ENCODE assay signal across 1 cellular context in the genomic region with DNA sequence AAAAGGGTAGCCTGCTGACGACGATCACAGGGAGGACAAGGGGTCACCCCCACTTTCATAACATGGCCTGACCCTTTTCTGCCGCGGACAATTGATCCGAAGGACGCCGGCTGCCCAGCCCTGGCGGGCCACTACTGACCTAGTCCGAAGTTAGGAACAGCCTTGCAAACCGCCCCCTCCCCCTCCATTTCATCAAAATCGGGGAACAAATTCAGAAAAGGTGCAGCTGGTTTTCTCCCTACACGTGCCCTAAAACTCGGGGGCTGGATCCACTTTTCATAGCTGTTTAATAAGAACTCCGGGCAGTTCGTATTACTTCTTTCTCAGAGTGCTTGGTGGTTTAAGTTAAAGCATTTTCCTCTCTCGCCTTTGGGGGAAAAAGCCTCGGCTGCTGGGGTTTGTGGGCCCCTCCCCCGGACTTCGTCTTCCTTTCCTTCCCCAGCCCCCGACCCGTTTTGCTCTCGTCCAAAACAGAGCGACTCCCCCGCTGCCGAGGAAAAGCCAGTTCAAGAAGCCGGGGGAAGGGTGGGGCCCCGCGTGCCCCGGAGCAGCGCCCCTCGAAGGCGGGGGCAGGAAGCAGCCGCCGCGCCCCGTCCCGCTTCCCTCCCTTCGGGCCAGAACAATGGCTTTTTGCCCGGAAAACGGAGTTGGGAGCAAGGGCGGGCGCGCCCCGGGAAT.
TF ChIP-seq lines count a peak whose summit lies in the region.

No MANE protein-coding gene starts in this region.

TF ChIP-seq in K562, 482 proteins besides CTCF, POLR2A, EP300 and RAD21 (continued from another document and continues in another):
- TF ChIP-seq, protein P1, sequence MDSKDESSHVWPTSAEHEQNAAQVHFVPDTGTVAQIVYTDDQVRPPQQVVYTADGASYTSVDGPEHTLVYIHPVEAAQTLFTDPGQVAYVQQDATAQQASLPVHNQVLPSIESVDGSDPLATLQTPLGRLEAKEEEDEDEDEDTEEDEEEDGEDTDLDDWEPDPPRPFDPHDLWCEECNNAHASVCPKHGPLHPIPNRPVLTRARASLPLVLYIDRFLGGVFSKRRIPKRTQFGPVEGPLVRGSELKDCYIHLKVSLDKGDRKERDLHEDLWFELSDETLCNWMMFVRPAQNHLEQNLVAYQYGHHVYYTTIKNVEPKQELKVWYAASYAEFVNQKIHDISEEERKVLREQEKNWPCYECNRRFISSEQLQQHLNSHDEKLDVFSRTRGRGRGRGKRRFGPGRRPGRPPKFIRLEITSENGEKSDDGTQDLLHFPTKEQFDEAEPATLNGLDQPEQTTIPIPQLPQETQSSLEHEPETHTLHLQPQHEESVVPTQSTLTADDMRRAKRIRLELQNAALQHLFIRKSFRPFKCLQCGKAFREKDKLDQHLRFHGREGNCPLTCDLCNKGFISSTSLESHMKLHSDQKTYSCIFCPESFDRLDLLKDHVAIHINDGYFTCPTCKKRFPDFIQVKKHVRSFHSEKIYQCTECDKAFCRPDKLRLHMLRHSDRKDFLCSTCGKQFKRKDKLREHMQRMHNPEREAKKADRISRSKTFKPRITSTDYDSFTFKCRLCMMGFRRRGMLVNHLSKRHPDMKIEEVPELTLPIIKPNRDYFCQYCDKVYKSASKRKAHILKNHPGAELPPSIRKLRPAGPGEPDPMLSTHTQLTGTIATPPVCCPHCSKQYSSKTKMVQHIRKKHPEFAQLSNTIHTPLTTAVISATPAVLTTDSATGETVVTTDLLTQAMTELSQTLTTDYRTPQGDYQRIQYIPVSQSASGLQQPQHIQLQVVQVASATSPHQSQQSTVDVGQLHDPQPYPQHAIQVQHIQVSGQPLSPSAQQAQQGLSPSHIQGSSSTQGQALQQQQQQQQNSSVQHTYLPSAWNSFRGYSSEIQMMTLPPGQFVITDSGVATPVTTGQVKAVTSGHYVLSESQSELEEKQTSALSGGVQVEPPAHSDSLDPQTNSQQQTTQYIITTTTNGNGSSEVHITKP (IDR thresholded peaks at IDR 0.05; ENCODE audit: partially characterized antibody): peak; percentile 61
- TF ChIP-seq NFIC (IDR thresholded peaks at IDR 0.05) (peak; percentile 78), GTF2E2 (tag; IDR thresholded peaks at IDR 0.05) (peak; percentile 69; the same call in 1 of the 2 replicates), SMARCE1 (IDR thresholded peaks at IDR 0.05) (0 out of 2 replicates have a peak, but pooled peaks have one; percentile 54), RBFOX2 (IDR thresholded peaks at IDR 0.05; ENCODE audit: low read depth, low read length) (peak; percentile 83), CHD2 (IDR thresholded peaks at IDR 0.05; ENCODE audit: low read depth, low read length) (peak; percentile 44; the same call in 1 of the 2 replicates), PHB2 (IDR thresholded peaks at IDR 0.05; ENCODE audit: low read depth) (no peak), KLF16 (IDR thresholded peaks at IDR 0.05) (0 out of 2 replicates have a peak, but pooled peaks have one; percentile 41), NELFE (IDR thresholded peaks at IDR 0.05; ENCODE audit: insufficient read depth, insufficient read length) (no peak), L3MBTL2 (IDR thresholded peaks at IDR 0.05) (peak; percentile 79), CXXC5 (CRISPR knock-in tag; IDR thresholded peaks at IDR 0.05) (peak; percentile 59), ETS2 (tag; IDR thresholded peaks at IDR 0.05; ENCODE audit: borderline replicate concordance, poor library complexity, severe bottlenecking) (no peak), SOX6 (IDR thresholded peaks at IDR 0.05) (peak; percentile 88), MTA3 (IDR thresholded peaks at IDR 0.05; ENCODE audit: borderline replicate concordance) (peak; percentile 67), RCOR1 (IDR thresholded peaks at IDR 0.05; ENCODE audit: borderline replicate concordance in 1 of 2, low read depth in 2 of 2, low read length in 2 of 2) (peak in 1 of 2 experiments; percentile 56; a peak in 1 of 4 replicates), MBD2 (IDR thresholded peaks at IDR 0.05; ENCODE audit: borderline replicate concordance, low read depth) (peak; percentile 16; the same call in 1 of the 2 replicates), ZNF717 (CRISPR knock-in tag; IDR thresholded peaks at IDR 0.05) (no peak), RNF2 (IDR thresholded peaks at IDR 0.05) (peak; percentile 26; the same call in 1 of the 2 replicates), FOXA3 (CRISPR knock-in tag; conservative IDR thresholded peaks at IDR 0.05 in 1 of 2, IDR thresholded peaks at IDR 0.05 in 1 of 2) (no peak), SIN3A (IDR thresholded peaks at IDR 0.05; ENCODE audit: borderline replicate concordance in 2 of 2, control insufficient read depth in 1 of 2, low read depth in 2 of 2, low read length in 2 of 2) (peak in 1 of 2 experiments; percentile 47; a peak in 1 of 4 replicates), GABPB1 (CRISPR knock-in tag; IDR thresholded peaks at IDR 0.05) (0 out of 2 replicates have a peak, but pooled peaks have one; percentile 48), RBM25 (IDR thresholded peaks at IDR 0.05; ENCODE audit: low read depth, low read length, severe bottlenecking) (no peak), ZNF175 (CRISPR knock-in tag; IDR thresholded peaks at IDR 0.05; ENCODE audit: low read depth) (0 out of 2 replicates have a peak, but pooled peaks have one; percentile 51), CBX1 (IDR thresholded peaks at IDR 0.05; ENCODE audit: low read depth) (peak; percentile 79; the same call in 1 of the 2 replicates), JUND (IDR thresholded peaks at IDR 0.05; ENCODE audit: borderline replicate concordance, low read depth, low read length) (0 out of 2 replicates have a peak, but pooled peaks have one; percentile 35), JUND (tag; IDR thresholded peaks at IDR 0.05; ENCODE audit: borderline replicate concordance, low read depth, low read length) (no peak), ADNP (tag; IDR thresholded peaks at IDR 0.05) (no peak), MYC (IDR thresholded peaks at IDR 0.05; ENCODE audit: low read depth, low read length) (peak; percentile 80), MYC (CRISPR knock-in tag; IDR thresholded peaks at IDR 0.05; ENCODE audit: borderline replicate concordance, low read depth) (0 out of 2 replicates have a peak, but pooled peaks have one; percentile 70), SP1 (CRISPR knock-in tag; IDR thresholded peaks at IDR 0.05) (peak; percentile 68), HMGN3 (IDR thresholded peaks at IDR 0.05; ENCODE audit: borderline replicate concordance, extremely low read depth, insufficient read length, low read depth, low read length) (peak; percentile 28), MCM5 (IDR thresholded peaks at IDR 0.05; ENCODE audit: low read depth) (no peak), NFRKB (IDR thresholded peaks at IDR 0.05; ENCODE audit: low read depth) (peak; percentile 67), RB1 (IDR thresholded peaks at IDR 0.05; ENCODE audit: low read depth) (peak; percentile 80), POLR2G (IDR thresholded peaks at IDR 0.05; ENCODE audit: low read depth, low read length) (peak; percentile 84), ZFX (CRISPR knock-in tag; IDR thresholded peaks at IDR 0.05) (peak; percentile 64), YY1 (IDR thresholded peaks at IDR 0.05; ENCODE audit: borderline replicate concordance in 1 of 3, control insufficient read depth in 1 of 3, extremely low read depth in 1 of 3, insufficient read depth in 3 of 3, insufficient read length in 1 of 3, insufficient replicate concordance in 2 of 3, low read depth in 1 of 3, low read length in 2 of 3) (peak in 2 of 3 experiments; percentile 44 to 58), EGR1 (conservative IDR thresholded peaks at IDR 0.05) (peak; percentile 85), HCFC1 (IDR thresholded peaks at IDR 0.05; ENCODE audit: low read depth, low read length) (peak; percentile 34; the same call in 1 of the 2 replicates), RBM22 (IDR thresholded peaks at IDR 0.05; ENCODE audit: low read depth, low read length, poor library complexity, severe bottlenecking) (peak; percentile 66), PURB (CRISPR knock-in tag; IDR thresholded peaks at IDR 0.05; ENCODE audit: low read depth) (no peak), HSF4 (CRISPR knock-in tag; IDR thresholded peaks at IDR 0.05; ENCODE audit: borderline replicate concordance) (no peak), ZNF785 (CRISPR knock-in tag; IDR thresholded peaks at IDR 0.05) (no peak), PHTF2 (CRISPR knock-in tag; IDR thresholded peaks at IDR 0.05) (no peak), NR1H2 (CRISPR knock-in tag; IDR thresholded peaks at IDR 0.05) (0 out of 2 replicates have a peak, but pooled peaks have one; percentile 36), SIRT6 (IDR thresholded peaks at IDR 0.05; ENCODE audit: low read depth, low read length) (no peak), SREBF2 (CRISPR knock-in tag; IDR thresholded peaks at IDR 0.05) (no peak), KLF1 (tag; IDR thresholded peaks at IDR 0.05) (0 out of 2 replicates have a peak, but pooled peaks have one; percentile 40), ZFP1 (CRISPR knock-in tag; IDR thresholded peaks at IDR 0.05) (no peak), CBX2 (IDR thresholded peaks at IDR 0.05; ENCODE audit: insufficient read depth, low read length, poor library complexity, severe bottlenecking) (no peak), MTA1 (IDR thresholded peaks at IDR 0.05; ENCODE audit: borderline replicate concordance) (peak; percentile 77; the same call in 1 of the 2 replicates), ATF1 (CRISPR knock-in tag; IDR thresholded peaks at IDR 0.05) (no peak), ATF1 (tag; IDR thresholded peaks at IDR 0.05) (peak; percentile 28)
- TF ChIP-seq, protein P2, sequence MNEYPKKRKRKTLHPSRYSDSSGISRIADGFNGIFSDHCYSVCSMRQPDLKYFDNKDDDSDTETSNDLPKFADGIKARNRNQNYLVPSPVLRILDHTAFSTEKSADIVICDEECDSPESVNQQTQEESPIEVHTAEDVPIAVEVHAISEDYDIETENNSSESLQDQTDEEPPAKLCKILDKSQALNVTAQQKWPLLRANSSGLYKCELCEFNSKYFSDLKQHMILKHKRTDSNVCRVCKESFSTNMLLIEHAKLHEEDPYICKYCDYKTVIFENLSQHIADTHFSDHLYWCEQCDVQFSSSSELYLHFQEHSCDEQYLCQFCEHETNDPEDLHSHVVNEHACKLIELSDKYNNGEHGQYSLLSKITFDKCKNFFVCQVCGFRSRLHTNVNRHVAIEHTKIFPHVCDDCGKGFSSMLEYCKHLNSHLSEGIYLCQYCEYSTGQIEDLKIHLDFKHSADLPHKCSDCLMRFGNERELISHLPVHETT (CRISPR knock-in tag; conservative IDR thresholded peaks at IDR 0.05 in 1 of 2, IDR thresholded peaks at IDR 0.05 in 1 of 2): peak in 1 of 2 experiments; percentile 67; a peak in 1 of 4 replicates
- TF ChIP-seq, protein P3, sequence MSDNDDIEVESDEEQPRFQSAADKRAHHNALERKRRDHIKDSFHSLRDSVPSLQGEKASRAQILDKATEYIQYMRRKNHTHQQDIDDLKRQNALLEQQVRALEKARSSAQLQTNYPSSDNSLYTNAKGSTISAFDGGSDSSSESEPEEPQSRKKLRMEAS (CRISPR knock-in tag; IDR thresholded peaks at IDR 0.05): peak; percentile 80
- TF ChIP-seq, protein P4, sequence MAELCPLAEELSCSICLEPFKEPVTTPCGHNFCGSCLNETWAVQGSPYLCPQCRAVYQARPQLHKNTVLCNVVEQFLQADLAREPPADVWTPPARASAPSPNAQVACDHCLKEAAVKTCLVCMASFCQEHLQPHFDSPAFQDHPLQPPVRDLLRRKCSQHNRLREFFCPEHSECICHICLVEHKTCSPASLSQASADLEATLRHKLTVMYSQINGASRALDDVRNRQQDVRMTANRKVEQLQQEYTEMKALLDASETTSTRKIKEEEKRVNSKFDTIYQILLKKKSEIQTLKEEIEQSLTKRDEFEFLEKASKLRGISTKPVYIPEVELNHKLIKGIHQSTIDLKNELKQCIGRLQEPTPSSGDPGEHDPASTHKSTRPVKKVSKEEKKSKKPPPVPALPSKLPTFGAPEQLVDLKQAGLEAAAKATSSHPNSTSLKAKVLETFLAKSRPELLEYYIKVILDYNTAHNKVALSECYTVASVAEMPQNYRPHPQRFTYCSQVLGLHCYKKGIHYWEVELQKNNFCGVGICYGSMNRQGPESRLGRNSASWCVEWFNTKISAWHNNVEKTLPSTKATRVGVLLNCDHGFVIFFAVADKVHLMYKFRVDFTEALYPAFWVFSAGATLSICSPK (IDR thresholded peaks at IDR 0.05; ENCODE audit: borderline replicate concordance): peak; percentile 60; the same call in 1 of the 2 replicates
- TF ChIP-seq, protein P5, sequence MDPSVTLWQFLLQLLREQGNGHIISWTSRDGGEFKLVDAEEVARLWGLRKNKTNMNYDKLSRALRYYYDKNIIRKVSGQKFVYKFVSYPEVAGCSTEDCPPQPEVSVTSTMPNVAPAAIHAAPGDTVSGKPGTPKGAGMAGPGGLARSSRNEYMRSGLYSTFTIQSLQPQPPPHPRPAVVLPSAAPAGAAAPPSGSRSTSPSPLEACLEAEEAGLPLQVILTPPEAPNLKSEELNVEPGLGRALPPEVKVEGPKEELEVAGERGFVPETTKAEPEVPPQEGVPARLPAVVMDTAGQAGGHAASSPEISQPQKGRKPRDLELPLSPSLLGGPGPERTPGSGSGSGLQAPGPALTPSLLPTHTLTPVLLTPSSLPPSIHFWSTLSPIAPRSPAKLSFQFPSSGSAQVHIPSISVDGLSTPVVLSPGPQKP (CRISPR knock-in tag; IDR thresholded peaks at IDR 0.05): no peak
- TF ChIP-seq, protein P6, sequence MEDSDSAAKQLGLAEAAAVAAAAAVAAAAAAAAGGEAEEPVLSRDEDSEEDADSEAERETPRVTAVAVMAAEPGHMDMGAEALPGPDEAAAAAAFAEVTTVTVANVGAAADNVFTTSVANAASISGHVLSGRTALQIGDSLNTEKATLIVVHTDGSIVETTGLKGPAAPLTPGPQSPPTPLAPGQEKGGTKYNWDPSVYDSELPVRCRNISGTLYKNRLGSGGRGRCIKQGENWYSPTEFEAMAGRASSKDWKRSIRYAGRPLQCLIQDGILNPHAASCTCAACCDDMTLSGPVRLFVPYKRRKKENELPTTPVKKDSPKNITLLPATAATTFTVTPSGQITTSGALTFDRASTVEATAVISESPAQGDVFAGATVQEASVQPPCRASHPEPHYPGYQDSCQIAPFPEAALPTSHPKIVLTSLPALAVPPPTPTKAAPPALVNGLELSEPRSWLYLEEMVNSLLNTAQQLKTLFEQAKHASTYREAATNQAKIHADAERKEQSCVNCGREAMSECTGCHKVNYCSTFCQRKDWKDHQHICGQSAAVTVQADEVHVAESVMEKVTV (CRISPR knock-in tag; IDR thresholded peaks at IDR 0.05): peak; percentile 33; the same call in 1 of the 2 replicates
- TF ChIP-seq, protein P7, sequence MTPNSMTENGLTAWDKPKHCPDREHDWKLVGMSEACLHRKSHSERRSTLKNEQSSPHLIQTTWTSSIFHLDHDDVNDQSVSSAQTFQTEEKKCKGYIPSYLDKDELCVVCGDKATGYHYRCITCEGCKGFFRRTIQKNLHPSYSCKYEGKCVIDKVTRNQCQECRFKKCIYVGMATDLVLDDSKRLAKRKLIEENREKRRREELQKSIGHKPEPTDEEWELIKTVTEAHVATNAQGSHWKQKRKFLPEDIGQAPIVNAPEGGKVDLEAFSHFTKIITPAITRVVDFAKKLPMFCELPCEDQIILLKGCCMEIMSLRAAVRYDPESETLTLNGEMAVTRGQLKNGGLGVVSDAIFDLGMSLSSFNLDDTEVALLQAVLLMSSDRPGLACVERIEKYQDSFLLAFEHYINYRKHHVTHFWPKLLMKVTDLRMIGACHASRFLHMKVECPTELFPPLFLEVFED (CRISPR knock-in tag; conservative IDR thresholded peaks at IDR 0.05): no peak
